ENCODE assay signal across 20 cellular contexts in genomic region chr11:128643661-128644060, GRCh38. TPM values are rescaled to one million over a fixed set of nuclear protein-coding genes. Genes with fewer than 3 reads are reported as not detected.
DNase-seq lines count a peak whose midpoint lies in the region; ATAC-seq and TF ChIP-seq lines count a peak whose summit lies in the region.
"Had no signal": no experiment of that assay in that cellular context is flagged by ENCODE, and none has a peak within 500 bp of the region (broad histone marks: within the 10 kb centered on the region; RNA-seq: fewer than 3 reads in every experiment).

No MANE protein-coding gene starts in this region.

- H3K4me3 Mint-ChIP-seq in activated CD8-positive, alpha-beta T cell treated with anti-CD3 and anti-CD28 coated beads for 36 hours, result no peak overlapping the region
- H3K4me3 Mint-ChIP-seq in neural progenitor cell, result no peak overlapping the region
- H3K4me3 Mint-ChIP-seq: activated T-helper 1 cell treated with anti-CD3 and anti-CD28 coated beads, Interleukin-12 subunit alpha, Interleukin-12 subunit beta, Interleukin-2, Interleukin-4 antibody, amounts not matched to agents 30 ng/mL and 10 ng/mL and 1 ng/mL, durations not matched to agents 14 hours and 24 hours and 36 hours; CD4-positive, CD25-positive, alpha-beta regulatory T cell; effector memory CD8-positive, alpha-beta T cell; memory B cell; nephron progenitor cell had no signal

- CTCF ChIA-PET in activated CD8-positive, alpha-beta T cell treated with anti-CD3 and anti-CD28 coated beads for 36 hours (lab: Charles Lee), result interaction anchor here (1.1 to 1.2 kb wide), 2 partner anchors 28 to 187 kb away, joined by 3 to 5 read pairs; no protein-coding TSS in a partner anchor
- CTCF ChIA-PET in GM10248 (lab: Yijun Ruan, JAX), result interaction anchor here (1.2 to 2.0 kb wide), 4 partner anchors 9 to 15 kb away, joined by 3 to 4 read pairs (median 4); no protein-coding TSS in a partner anchor

- peak overlapping the region; percentile 9 for H2AFZ ChIP-seq in neural progenitor cell (replicated peaks)

- H3K36me3 ChIP-seq in neural progenitor cell, result no peaks in the 10 kb centered on the region
- H3K36me3 ChIP-seq: adrenal gland had no signal

- POLR2A ChIA-PET in activated CD8-positive, alpha-beta T cell treated with anti-CD3 and anti-CD28 coated beads for 36 hours (lab: Charles Lee), result interaction anchor here (0.6 kb wide), 1 partner anchor 200 kb away, joined by 3 read pairs; no protein-coding TSS in a partner anchor
- POLR2A ChIA-PET in GM10248 (lab: Yijun Ruan, JAX), result no interaction called here

- intact Hi-C loops in activated CD8-positive, alpha-beta T cell treated with anti-CD3 and anti-CD28 coated beads for 36 hours (cut with micrococcal nuclease), result no loop called here

- H3K36me3 Mint-ChIP-seq in activated CD8-positive, alpha-beta T cell treated with anti-CD3 and anti-CD28 coated beads for 36 hours (ENCODE audit: low read depth), result no peaks in the 10 kb centered on the region
- no peaks in the 10 kb centered on the region for H3K36me3 Mint-ChIP-seq in neural progenitor cell
- H3K36me3 Mint-ChIP-seq: CD4-positive, CD25-positive, alpha-beta regulatory T cell had no signal

- H3K9me3 Mint-ChIP-seq in activated CD8-positive, alpha-beta T cell treated with anti-CD3 and anti-CD28 coated beads for 36 hours, result peaks cover 2% of the 10 kb centered on the region
- peaks cover 5% of the 10 kb centered on the region for H3K9me3 Mint-ChIP-seq in neural progenitor cell
- H3K9me3 Mint-ChIP-seq: activated T-helper 1 cell treated with anti-CD3 and anti-CD28 coated beads, Interleukin-12 subunit alpha, Interleukin-12 subunit beta, Interleukin-2, Interleukin-4 antibody, amounts not matched to agents 30 ng/mL and 10 ng/mL and 1 ng/mL, durations not matched to agents 14 hours and 24 hours and 36 hours had no signal

- H3K4me3 ChIP-seq in NB4 (ENCODE audit: low read depth, low read length), result no peak overlapping the region
- H3K4me3 ChIP-seq in neural progenitor cell, result no peak overlapping the region
- H3K4me3 ChIP-seq: adrenal gland had no signal

- H3K27ac Mint-ChIP-seq in activated CD8-positive, alpha-beta T cell treated with anti-CD3 and anti-CD28 coated beads for 36 hours, result no peak overlapping the region
- no peak overlapping the region for H3K27ac Mint-ChIP-seq in neural progenitor cell
- H3K27ac Mint-ChIP-seq: activated T-helper 1 cell treated with anti-CD3 and anti-CD28 coated beads, Interleukin-12 subunit alpha, Interleukin-12 subunit beta, Interleukin-2, Interleukin-4 antibody, amounts not matched to agents 30 ng/mL and 10 ng/mL and 1 ng/mL, durations not matched to agents 14 hours and 24 hours and 36 hours; CD4-positive, CD25-positive, alpha-beta regulatory T cell; memory B cell; nephron progenitor cell had no signal

- H3K9me3 ChIP-seq in neural progenitor cell (ENCODE audit: low read depth), result no peaks in the 10 kb centered on the region
- H3K9me3 ChIP-seq: adrenal gland had no signal

- no peaks in the 10 kb centered on the region for H3K27me3 Mint-ChIP-seq in activated CD8-positive, alpha-beta T cell treated with anti-CD3 and anti-CD28 coated beads for 36 hours
- H3K27me3 Mint-ChIP-seq in neural progenitor cell (ENCODE audit: insufficient read depth, low read depth), result peaks cover 8% of the 10 kb centered on the region
- H3K27me3 Mint-ChIP-seq: effector memory CD8-positive, alpha-beta T cell; memory B cell had no signal

- no peak overlapping the region for H3K4me2 ChIP-seq in neural progenitor cell
- H3K4me2 ChIP-seq: KMS-11 had no signal

- no peaks in the 10 kb centered on the region for H3K79me2 ChIP-seq in neural progenitor cell (ENCODE audit: low read depth)

- H3K9ac ChIP-seq in neural progenitor cell, result no peak overlapping the region
- H3K9ac ChIP-seq: KMS-11 had no signal

- H3K27me3 ChIP-seq in neural progenitor cell, result no peaks in the 10 kb centered on the region
- H3K27me3 ChIP-seq: adrenal gland had no signal

- peak; percentile 64 for ATAC-seq in activated CD8-positive, alpha-beta T cell treated with anti-CD3 and anti-CD28 coated beads for 36 hours
- no peak for ATAC-seq in GM21529 (IDR thresholded peaks at IDR 0.05; ENCODE audit: unreplicated experiment)
- ATAC-seq: effector memory CD8-positive, alpha-beta T cell had no signal

- peaks cover 7% of the 10 kb centered on the region for H3K4me1 ChIP-seq in neural progenitor cell
- H3K4me1 ChIP-seq: adrenal gland had no signal

- no peaks in the 10 kb centered on the region for H3F3A ChIP-seq in neural progenitor cell (ENCODE audit: low read depth)

- H3K4me1 Mint-ChIP-seq in activated CD8-positive, alpha-beta T cell treated with anti-CD3 and anti-CD28 coated beads for 36 hours (ENCODE audit: low read depth), result peaks cover 8% of the 10 kb centered on the region
- H3K4me1 Mint-ChIP-seq in neural progenitor cell, result no peaks in the 10 kb centered on the region

- no peak overlapping the region for H3K27ac ChIP-seq in neural progenitor cell
- H3K27ac ChIP-seq: adrenal gland, KMS-11 had no signal

- no peak for TF ChIP-seq POLR2A in NB4 (IDR thresholded peaks at IDR 0.05; ENCODE audit: extremely low read depth, insufficient read length)

- H4K20me1 ChIP-seq in neural progenitor cell (ENCODE audit: low read depth), result no peaks in the 10 kb centered on the region

- DNase-seq in NCI-H510A treated with DMSO at 0.1 percent for 48 hours (lab: John Stamatoyannopoulos, UW) (peak; percentile 45), NCI-H510A (lab: John Stamatoyannopoulos, UW) (no peak), NB4 (ENCODE audit: low read depth) (peak; percentile 25), neural progenitor cell (ENCODE audit: low spot score) (peak; percentile 35), GM10248 (ENCODE audit: extremely low spot score) (no peak), NCI-H2081 treated with DMSO at 0.1 percent for 48 hours (lab: John Stamatoyannopoulos, UW) (no peak)
- DNase-seq in activated CD8-positive, alpha-beta T cell treated with anti-CD3 and anti-CD28 coated beads for 36 hours, result peak; percentile 40
- DNase-seq: adrenal gland; CD4-positive, CD25-positive, alpha-beta regulatory T cell; effector memory CD8-positive, alpha-beta T cell; kidney; NCI-H2171; NCI-H748 treated with DMSO at 0.1 percent for 48 hours; nephron progenitor cell; retina; stimulated activated naive CD4-positive, alpha-beta T cell treated with Interleukin-2 at 50 U/mL for 16 hours had no signal

- TF ChIP-seq CTCF in NB4 (IDR thresholded peaks at IDR 0.05; ENCODE audit: low read depth, low read length), result peak; percentile 10
- TF ChIP-seq CTCF in activated CD8-positive, alpha-beta T cell treated with anti-CD3 and anti-CD28 coated beads for 36 hours (IDR thresholded peaks at IDR 0.05), result no peak
- TF ChIP-seq CTCF in neural progenitor cell (IDR thresholded peaks at IDR 0.05), result peak; percentile 33
- TF ChIP-seq CTCF in GM10248 (IDR thresholded peaks at IDR 0.05; ENCODE audit: control extremely low read depth, extremely low read depth, low read depth, missing control alignments), result no peak

RNA-seq across cellular contexts. Expression of gene FLI1, which starts 50.2 kb away (rescaled TPM):
- 10 to 100 TPM; 43.8 to 47.8 TPM for total RNA-seq in activated CD8-positive, alpha-beta T cell treated with anti-CD3 and anti-CD28 coated beads for 36 hours
- total RNA-seq in neural progenitor cell (ENCODE audit: low replicate concordance), result not detected in 2 replicates

RNA-seq across cellular contexts. Expression of gene ETS1, which starts 56.3 kb away (rescaled TPM):
- total RNA-seq in activated CD8-positive, alpha-beta T cell treated with anti-CD3 and anti-CD28 coated beads for 36 hours, result 100 to 1,000 TPM; 527 to 532 TPM
- total RNA-seq in neural progenitor cell (ENCODE audit: low replicate concordance), result 0.54 and 0.93 TPM in 2 replicates

Comparison
In these comparisons a context has a peak if more than half of its experiments do, and no peak if none do; other contexts are left out.
1. DNase-seq: peak in NCI-H510A treated with DMSO at 0.1 percent for 48 hours (single experiment), NB4 (single experiment), activated CD8-positive, alpha-beta T cell treated with anti-CD3 and anti-CD28 coated beads for 36 hours (single experiment) and neural progenitor cell (single experiment); none in NCI-H510A (single experiment), GM10248 (single experiment) and NCI-H2081 treated with DMSO at 0.1 percent for 48 hours (single experiment).
2. CTCF ChIP-seq: peak in NB4 (single experiment) and neural progenitor cell (single experiment); none in activated CD8-positive, alpha-beta T cell treated with anti-CD3 and anti-CD28 coated beads for 36 hours (single experiment) and GM10248 (single experiment).
3. RNA of gene FLI1, which starts 50.2 kb away (total RNA-seq): 43.8 to 47.8 TPM in activated CD8-positive, alpha-beta T cell treated with anti-CD3 and anti-CD28 coated beads for 36 hours; not detected in neural progenitor cell; every median in the first group is over 10 times any median in the second.
4. RNA of gene ETS1, which starts 56.3 kb away (total RNA-seq): 527 to 532 TPM in activated CD8-positive, alpha-beta T cell treated with anti-CD3 and anti-CD28 coated beads for 36 hours; 0.54 to 0.93 TPM in neural progenitor cell; every median in the first group is over 100 times any median in the second.